ENCODE assay signal across 1 cellular context in the genomic region with DNA sequence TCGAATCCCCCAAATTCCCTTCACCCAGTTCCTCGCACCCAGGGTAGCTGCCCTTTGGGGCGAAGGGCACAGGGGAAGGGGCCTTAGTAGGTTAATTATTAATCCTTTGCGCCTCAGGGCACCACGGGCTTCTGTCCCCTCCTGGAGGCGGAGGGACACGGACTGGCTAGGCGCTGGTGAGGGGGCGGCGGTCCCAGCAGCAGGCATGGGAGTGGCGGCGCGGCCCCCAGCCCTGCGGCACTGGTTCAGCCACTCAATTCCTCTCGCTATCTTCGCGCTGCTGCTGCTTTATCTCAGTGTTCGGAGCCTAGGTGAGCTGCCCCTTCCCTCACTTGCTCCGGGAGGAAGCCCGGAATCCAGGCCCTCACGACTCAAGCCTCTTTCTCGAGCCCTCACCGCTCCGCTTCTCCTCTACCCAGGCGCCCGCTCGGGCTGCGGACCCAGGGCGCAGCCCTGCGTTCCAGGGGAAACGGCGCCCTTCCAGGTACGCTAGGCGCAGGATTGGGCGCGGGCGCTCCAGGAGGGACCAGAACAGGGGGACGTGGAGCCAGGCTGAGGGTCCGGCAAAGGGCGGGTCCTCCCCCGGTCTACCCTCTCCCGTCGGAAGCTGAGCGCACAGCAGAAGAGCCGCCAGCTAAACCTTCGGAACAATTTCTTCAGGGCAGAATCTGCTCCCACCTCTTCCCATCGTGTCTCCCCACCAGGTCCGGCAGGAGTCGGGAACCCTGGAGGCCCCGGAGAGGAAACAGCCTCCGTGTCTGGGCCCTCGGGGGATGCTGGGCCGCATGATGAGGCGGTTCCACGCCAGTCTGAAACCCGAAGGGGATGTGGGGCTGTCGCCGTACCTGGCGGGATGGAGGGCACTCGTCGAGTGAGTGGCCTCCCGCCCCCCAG.
A peak's percentile ranks its signal among the peaks of the same experiment; 100 is the strongest.
TF ChIP-seq lines count a peak whose summit lies in the region.

GLTPD2 (plus strand) TSS at position 158 of the 894 bp plus-strand sequence; CDS start at position 206, 48 bp downstream.

TF ChIP-seq in HepG2, 621 proteins besides CTCF, POLR2A, EP300 and RAD21 (continued from another document and continues in another):
- TF ChIP-seq, protein P1, sequence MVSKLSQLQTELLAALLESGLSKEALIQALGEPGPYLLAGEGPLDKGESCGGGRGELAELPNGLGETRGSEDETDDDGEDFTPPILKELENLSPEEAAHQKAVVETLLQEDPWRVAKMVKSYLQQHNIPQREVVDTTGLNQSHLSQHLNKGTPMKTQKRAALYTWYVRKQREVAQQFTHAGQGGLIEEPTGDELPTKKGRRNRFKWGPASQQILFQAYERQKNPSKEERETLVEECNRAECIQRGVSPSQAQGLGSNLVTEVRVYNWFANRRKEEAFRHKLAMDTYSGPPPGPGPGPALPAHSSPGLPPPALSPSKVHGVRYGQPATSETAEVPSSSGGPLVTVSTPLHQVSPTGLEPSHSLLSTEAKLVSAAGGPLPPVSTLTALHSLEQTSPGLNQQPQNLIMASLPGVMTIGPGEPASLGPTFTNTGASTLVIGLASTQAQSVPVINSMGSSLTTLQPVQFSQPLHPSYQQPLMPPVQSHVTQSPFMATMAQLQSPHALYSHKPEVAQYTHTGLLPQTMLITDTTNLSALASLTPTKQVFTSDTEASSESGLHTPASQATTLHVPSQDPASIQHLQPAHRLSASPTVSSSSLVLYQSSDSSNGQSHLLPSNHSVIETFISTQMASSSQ (IDR thresholded peaks at IDR 0.05; ENCODE audit: low read depth), result peak; percentile 99
- TF ChIP-seq, protein P1 (CRISPR knock-in tag; IDR thresholded peaks at IDR 0.05; ENCODE audit: borderline replicate concordance), result peak; percentile 99
- TF ChIP-seq KDM6A (CRISPR knock-in tag; IDR thresholded peaks at IDR 0.05; ENCODE audit: low read depth) (peak; percentile 68), ZBTB26 (CRISPR knock-in tag; IDR thresholded peaks at IDR 0.05; ENCODE audit: borderline replicate concordance) (peak; percentile 49; the same call in 1 of the 2 replicates), KLF11 (CRISPR knock-in tag; IDR thresholded peaks at IDR 0.05) (0 out of 2 replicates have a peak, but pooled peaks have one; percentile 37), ZNF720 (CRISPR knock-in tag; IDR thresholded peaks at IDR 0.05) (no peak), ERF (CRISPR knock-in tag; IDR thresholded peaks at IDR 0.05) (peak; percentile 83), KLF9 (CRISPR knock-in tag; IDR thresholded peaks at IDR 0.05; ENCODE audit: low read depth) (no peak), SP4 (CRISPR knock-in tag; IDR thresholded peaks at IDR 0.05) (peak; percentile 60; the same call in 1 of the 2 replicates), HNF4A (CRISPR knock-in tag; IDR thresholded peaks at IDR 0.05) (peak; percentile 82), FOXK1 (CRISPR knock-in tag; IDR thresholded peaks at IDR 0.05; ENCODE audit: borderline replicate concordance, low read depth) (no peak), HMGA1 (CRISPR knock-in tag; conservative IDR thresholded peaks at IDR 0.05) (no peak), ZNF256 (CRISPR knock-in tag; conservative IDR thresholded peaks at IDR 0.05) (no peak), SALL2 (CRISPR knock-in tag; IDR thresholded peaks at IDR 0.05) (peak; percentile 11; the same call in 1 of the 2 replicates), ZMAT5 (CRISPR knock-in tag; IDR thresholded peaks at IDR 0.05; ENCODE audit: borderline replicate concordance, low read depth) (0 out of 2 replicates have a peak, but pooled peaks have one; percentile 28), TCF7 (IDR thresholded peaks at IDR 0.05; ENCODE audit: low read depth) (no peak), TRIM24 (CRISPR knock-in tag; IDR thresholded peaks at IDR 0.05) (no peak), NFE2L2 (IDR thresholded peaks at IDR 0.05; ENCODE audit: low read length) (no peak), ETV6 (CRISPR knock-in tag; conservative IDR thresholded peaks at IDR 0.05) (peak; percentile 74; the same call in 1 of the 2 replicates), ZNF367 (CRISPR knock-in tag; IDR thresholded peaks at IDR 0.05; ENCODE audit: borderline replicate concordance) (0 out of 2 replicates have a peak, but pooled peaks have one; percentile 38), ZNF674 (CRISPR knock-in tag; IDR thresholded peaks at IDR 0.05; ENCODE audit: low read depth) (no peak), ZNF790 (CRISPR knock-in tag; IDR thresholded peaks at IDR 0.05; ENCODE audit: borderline replicate concordance) (no peak), SKI (IDR thresholded peaks at IDR 0.05; ENCODE audit: partially characterized antibody) (no peak), MAF1 (CRISPR knock-in tag; IDR thresholded peaks at IDR 0.05; ENCODE audit: borderline replicate concordance) (no peak), ZNF564 (CRISPR knock-in tag; IDR thresholded peaks at IDR 0.05) (no peak), ARNT (IDR thresholded peaks at IDR 0.05) (no peak), ZKSCAN5 (CRISPR knock-in tag; IDR thresholded peaks at IDR 0.05) (0 out of 2 replicates have a peak, but pooled peaks have one; percentile 39), ZNF354B (CRISPR knock-in tag; IDR thresholded peaks at IDR 0.05) (no peak), ZNF629 (CRISPR knock-in tag; conservative IDR thresholded peaks at IDR 0.05) (no peak), KDM5A (IDR thresholded peaks at IDR 0.05; ENCODE audit: borderline replicate concordance, low read length) (no peak)
- TF ChIP-seq, protein P2, sequence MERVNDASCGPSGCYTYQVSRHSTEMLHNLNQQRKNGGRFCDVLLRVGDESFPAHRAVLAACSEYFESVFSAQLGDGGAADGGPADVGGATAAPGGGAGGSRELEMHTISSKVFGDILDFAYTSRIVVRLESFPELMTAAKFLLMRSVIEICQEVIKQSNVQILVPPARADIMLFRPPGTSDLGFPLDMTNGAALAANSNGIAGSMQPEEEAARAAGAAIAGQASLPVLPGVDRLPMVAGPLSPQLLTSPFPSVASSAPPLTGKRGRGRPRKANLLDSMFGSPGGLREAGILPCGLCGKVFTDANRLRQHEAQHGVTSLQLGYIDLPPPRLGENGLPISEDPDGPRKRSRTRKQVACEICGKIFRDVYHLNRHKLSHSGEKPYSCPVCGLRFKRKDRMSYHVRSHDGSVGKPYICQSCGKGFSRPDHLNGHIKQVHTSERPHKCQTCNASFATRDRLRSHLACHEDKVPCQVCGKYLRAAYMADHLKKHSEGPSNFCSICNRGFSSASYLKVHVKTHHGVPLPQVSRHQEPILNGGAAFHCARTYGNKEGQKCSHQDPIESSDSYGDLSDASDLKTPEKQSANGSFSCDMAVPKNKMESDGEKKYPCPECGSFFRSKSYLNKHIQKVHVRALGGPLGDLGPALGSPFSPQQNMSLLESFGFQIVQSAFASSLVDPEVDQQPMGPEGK (CRISPR knock-in tag; IDR thresholded peaks at IDR 0.05), result peak; percentile 96
- TF ChIP-seq, protein P3, sequence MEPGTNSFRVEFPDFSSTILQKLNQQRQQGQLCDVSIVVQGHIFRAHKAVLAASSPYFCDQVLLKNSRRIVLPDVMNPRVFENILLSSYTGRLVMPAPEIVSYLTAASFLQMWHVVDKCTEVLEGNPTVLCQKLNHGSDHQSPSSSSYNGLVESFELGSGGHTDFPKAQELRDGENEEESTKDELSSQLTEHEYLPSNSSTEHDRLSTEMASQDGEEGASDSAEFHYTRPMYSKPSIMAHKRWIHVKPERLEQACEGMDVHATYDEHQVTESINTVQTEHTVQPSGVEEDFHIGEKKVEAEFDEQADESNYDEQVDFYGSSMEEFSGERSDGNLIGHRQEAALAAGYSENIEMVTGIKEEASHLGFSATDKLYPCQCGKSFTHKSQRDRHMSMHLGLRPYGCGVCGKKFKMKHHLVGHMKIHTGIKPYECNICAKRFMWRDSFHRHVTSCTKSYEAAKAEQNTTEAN (CRISPR knock-in tag; conservative IDR thresholded peaks at IDR 0.05), result no peak
- TF ChIP-seq, protein P4, sequence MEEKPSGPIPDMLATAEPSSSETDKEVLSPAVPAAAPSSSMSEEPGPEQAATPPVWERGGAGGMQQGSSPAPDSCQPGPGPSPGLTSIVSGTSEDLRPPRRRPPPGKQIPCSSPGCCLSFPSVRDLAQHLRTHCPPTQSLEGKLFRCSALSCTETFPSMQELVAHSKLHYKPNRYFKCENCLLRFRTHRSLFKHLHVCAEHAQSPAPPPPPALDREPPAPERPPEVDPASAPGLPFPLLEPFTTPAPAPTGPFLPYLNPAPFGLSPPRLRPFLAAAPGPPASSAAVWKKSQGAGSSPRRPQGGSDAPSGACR (CRISPR knock-in tag; IDR thresholded peaks at IDR 0.05), result 0 out of 2 replicates have a peak, but pooled peaks have one; percentile 76
- TF ChIP-seq, protein P5, sequence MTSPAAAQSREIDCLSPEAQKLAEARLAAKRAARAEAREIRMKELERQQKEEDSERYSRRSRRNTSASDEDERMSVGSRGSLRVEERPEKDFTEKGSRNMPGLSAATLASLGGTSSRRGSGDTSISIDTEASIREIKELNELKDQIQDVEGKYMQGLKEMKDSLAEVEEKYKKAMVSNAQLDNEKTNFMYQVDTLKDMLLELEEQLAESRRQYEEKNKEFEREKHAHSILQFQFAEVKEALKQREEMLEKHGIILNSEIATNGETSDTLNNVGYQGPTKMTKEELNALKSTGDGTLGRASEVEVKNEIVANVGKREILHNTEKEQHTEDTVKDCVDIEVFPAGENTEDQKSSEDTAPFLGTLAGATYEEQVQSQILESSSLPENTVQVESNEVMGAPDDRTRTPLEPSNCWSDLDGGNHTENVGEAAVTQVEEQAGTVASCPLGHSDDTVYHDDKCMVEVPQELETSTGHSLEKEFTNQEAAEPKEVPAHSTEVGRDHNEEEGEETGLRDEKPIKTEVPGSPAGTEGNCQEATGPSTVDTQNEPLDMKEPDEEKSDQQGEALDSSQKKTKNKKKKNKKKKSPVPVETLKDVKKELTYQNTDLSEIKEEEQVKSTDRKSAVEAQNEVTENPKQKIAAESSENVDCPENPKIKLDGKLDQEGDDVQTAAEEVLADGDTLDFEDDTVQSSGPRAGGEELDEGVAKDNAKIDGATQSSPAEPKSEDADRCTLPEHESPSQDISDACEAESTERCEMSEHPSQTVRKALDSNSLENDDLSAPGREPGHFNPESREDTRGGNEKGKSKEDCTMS (CRISPR knock-in tag; conservative IDR thresholded peaks at IDR 0.05), result no peak
- TF ChIP-seq, protein P6, sequence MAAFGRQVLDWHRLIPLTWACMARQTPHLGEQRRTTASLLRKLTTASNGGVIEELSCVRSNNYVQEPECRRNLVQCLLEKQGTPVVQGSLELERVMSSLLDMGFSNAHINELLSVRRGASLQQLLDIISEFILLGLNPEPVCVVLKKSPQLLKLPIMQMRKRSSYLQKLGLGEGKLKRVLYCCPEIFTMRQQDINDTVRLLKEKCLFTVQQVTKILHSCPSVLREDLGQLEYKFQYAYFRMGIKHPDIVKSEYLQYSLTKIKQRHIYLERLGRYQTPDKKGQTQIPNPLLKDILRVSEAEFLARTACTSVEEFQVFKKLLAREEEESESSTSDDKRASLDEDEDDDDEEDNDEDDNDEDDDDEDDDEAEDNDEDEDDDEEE (CRISPR knock-in tag; IDR thresholded peaks at IDR 0.05), result no peak
- TF ChIP-seq, protein P7, sequence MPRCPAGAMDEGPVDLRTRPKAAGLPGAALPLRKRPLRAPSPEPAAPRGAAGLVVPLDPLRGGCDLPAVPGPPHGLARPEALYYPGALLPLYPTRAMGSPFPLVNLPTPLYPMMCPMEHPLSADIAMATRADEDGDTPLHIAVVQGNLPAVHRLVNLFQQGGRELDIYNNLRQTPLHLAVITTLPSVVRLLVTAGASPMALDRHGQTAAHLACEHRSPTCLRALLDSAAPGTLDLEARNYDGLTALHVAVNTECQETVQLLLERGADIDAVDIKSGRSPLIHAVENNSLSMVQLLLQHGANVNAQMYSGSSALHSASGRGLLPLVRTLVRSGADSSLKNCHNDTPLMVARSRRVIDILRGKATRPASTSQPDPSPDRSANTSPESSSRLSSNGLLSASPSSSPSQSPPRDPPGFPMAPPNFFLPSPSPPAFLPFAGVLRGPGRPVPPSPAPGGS (CRISPR knock-in tag; IDR thresholded peaks at IDR 0.05), result peak; percentile 47; the same call in 1 of the 2 replicates
- TF ChIP-seq, protein P8, sequence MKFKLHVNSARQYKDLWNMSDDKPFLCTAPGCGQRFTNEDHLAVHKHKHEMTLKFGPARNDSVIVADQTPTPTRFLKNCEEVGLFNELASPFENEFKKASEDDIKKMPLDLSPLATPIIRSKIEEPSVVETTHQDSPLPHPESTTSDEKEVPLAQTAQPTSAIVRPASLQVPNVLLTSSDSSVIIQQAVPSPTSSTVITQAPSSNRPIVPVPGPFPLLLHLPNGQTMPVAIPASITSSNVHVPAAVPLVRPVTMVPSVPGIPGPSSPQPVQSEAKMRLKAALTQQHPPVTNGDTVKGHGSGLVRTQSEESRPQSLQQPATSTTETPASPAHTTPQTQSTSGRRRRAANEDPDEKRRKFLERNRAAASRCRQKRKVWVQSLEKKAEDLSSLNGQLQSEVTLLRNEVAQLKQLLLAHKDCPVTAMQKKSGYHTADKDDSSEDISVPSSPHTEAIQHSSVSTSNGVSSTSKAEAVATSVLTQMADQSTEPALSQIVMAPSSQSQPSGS (CRISPR knock-in tag; IDR thresholded peaks at IDR 0.05), result no peak
- TF ChIP-seq, protein P9, sequence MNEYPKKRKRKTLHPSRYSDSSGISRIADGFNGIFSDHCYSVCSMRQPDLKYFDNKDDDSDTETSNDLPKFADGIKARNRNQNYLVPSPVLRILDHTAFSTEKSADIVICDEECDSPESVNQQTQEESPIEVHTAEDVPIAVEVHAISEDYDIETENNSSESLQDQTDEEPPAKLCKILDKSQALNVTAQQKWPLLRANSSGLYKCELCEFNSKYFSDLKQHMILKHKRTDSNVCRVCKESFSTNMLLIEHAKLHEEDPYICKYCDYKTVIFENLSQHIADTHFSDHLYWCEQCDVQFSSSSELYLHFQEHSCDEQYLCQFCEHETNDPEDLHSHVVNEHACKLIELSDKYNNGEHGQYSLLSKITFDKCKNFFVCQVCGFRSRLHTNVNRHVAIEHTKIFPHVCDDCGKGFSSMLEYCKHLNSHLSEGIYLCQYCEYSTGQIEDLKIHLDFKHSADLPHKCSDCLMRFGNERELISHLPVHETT (CRISPR knock-in tag; conservative IDR thresholded peaks at IDR 0.05), result no peak; the same call in 1 of the 2 replicates
